In the genomic region with DNA sequence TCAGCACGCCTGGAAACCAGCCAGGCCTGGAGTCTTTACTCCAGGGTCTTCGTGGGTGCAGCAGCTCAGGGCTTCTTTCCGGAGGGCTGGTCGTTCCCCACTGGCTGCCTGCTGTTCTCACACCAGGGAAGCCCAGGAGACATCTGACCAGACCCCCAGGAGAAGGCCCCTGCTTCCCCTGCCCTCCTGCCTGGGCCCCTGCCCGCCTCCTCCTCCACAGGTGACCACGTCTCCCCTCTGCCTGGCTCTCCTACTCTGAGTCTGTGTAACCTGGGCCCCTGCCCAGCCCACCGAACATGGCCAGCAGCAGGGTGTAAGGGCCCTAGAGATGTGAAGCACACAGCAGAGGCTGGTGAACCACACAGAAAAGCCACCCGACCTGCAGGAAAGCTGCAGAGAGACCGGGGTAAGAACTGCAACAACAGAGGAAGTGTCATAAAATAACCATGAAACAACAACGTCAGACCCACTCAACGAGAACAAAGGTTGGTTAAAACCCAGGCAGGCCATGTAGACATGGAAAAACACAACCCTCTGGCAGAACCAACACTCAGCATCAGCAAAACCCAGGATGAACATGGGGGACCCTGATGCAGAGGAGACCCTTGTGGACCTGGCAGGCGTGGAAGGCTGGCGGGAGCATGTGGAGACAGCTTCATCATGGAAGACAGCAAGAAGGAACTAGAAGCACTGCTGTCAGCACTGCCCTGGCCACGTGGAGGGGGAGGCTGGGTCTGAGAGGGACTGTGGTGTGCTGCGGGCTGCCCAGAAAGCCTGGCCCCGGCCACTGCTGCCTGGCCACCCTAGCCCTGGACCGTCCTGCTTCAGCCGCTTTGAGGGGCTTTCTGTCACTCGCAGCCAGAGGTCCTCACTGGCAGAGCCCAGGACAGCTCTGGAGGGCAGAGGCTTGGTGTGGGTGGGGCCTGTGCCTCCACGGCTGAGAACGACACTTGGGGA, we compare ENCODE assay signal across 37 cellular contexts. TPM values are rescaled to one million over a fixed set of nuclear protein-coding genes. Genes with fewer than 3 reads are reported as not detected.
DNase-seq lines count a peak whose midpoint lies in the region; ATAC-seq and TF ChIP-seq lines count a peak whose summit lies in the region.
"Had no signal": no experiment of that assay in that cellular context is flagged by ENCODE, and none has a peak within 500 bp of the region (broad histone marks: within the 10 kb centered on the region; RNA-seq: fewer than 3 reads in every experiment).

No MANE protein-coding gene starts in this region.

- POLR2A ChIA-PET in activated CD4-positive, alpha-beta memory T cell treated with anti-CD3 and anti-CD28 coated beads, Interleukin-2, amount 10 ng/mL, durations not matched to agents 7 days and 5 days (lab: Charles Lee), result no interaction called here
- POLR2A ChIA-PET in activated CD4-positive, alpha-beta memory T cell treated with anti-CD3 and anti-CD28 coated beads for 36 hours (lab: Charles Lee), result no interaction called here
- POLR2A ChIA-PET in PC-3 (lab: Charles Lee; ENCODE audit: unreplicated experiment), result no interaction called here
- POLR2A ChIA-PET in naive thymus-derived CD8-positive, alpha-beta T cell (lab: Charles Lee), result interaction anchor here (0.6 to 1.4 kb wide), 2 partner anchors 21 to 26 kb away, joined by 3 to 4 read pairs; partner anchors contain the start of gene ZXDC

- H4K20me1 ChIP-seq in DND-41 (ENCODE audit: insufficient read depth, low read length), result 0 out of 2 replicates have a peak, but pooled peaks cover 4% of the 10 kb centered on the region
- no peaks in the 10 kb centered on the region for H4K20me1 ChIP-seq in PC-3 (ENCODE audit: low read length)

- no peaks in the 10 kb centered on the region for H3F3A ChIP-seq in PC-3 (ENCODE audit: low read length, unreplicated experiment)

- TF ChIP-seq CTCF in DND-41 (IDR thresholded peaks at IDR 0.05; ENCODE audit: borderline replicate concordance, extremely low read depth, low read length, poor library complexity, severe bottlenecking), result no peak
- no peak for TF ChIP-seq CTCF in PC-3 (conservative IDR thresholded peaks at IDR 0.05; ENCODE audit: low read depth, low read length)
- TF ChIP-seq CTCF in tibial artery (IDR thresholded peaks at IDR 0.05), result no peak

- intact Hi-C loops in activated CD4-positive, alpha-beta memory T cell treated with anti-CD3 and anti-CD28 coated beads for 36 hours (cut with micrococcal nuclease), result no loop called here
- intact Hi-C loops in PC-3 (cut with micrococcal nuclease) (no loop called here), tibial artery (cut with DNase I; ENCODE audit: low total_unique reads) (no loop called here)

- H3K27ac Mint-ChIP-seq in activated CD4-positive, alpha-beta memory T cell treated with anti-CD3 and anti-CD28 coated beads, Interleukin-2, amount 10 ng/mL, durations not matched to agents 7 days and 5 days, result peak overlapping the region; percentile 44
- no peak overlapping the region for H3K27ac Mint-ChIP-seq in activated CD4-positive, alpha-beta memory T cell treated with anti-CD3 and anti-CD28 coated beads for 36 hours
- peak overlapping the region in 9 of 10 donors; percentile 49 to 97 (median 90) for H3K27ac Mint-ChIP-seq in naive thymus-derived CD8-positive, alpha-beta T cell
- H3K27ac Mint-ChIP-seq: endodermal cell; stimulated activated effector memory CD8-positive, alpha-beta T cell treated with anti-CD3 and anti-CD28 coated beads, Interleukin-12 subunit alpha, Interleukin-12 subunit beta, amount 100 ng/mL, for 72 hours had no signal

- H2AFZ ChIP-seq in DND-41 (ENCODE audit: low read depth, low read length) (no peak overlapping the region), PC-3 (ENCODE audit: low read length) (no peak overlapping the region)
- H2AFZ ChIP-seq: hepatocyte had no signal

- H3K9me2 ChIP-seq in PC-3 (replicated peaks; ENCODE audit: low read length), result no peaks in the 10 kb centered on the region

- no peak overlapping the region for H3K4me3 Mint-ChIP-seq in activated CD4-positive, alpha-beta memory T cell treated with anti-CD3 and anti-CD28 coated beads, Interleukin-2, amount 10 ng/mL, durations not matched to agents 7 days and 5 days
- H3K4me3 Mint-ChIP-seq in activated CD4-positive, alpha-beta memory T cell treated with anti-CD3 and anti-CD28 coated beads for 36 hours, result no peak overlapping the region
- peak overlapping the region in 6 of 10 donors; percentile 52 to 83 (median 73) for H3K4me3 Mint-ChIP-seq in naive thymus-derived CD8-positive, alpha-beta T cell
- H3K4me3 Mint-ChIP-seq: endodermal cell; stimulated activated effector memory CD8-positive, alpha-beta T cell treated with anti-CD3 and anti-CD28 coated beads, Interleukin-12 subunit alpha, Interleukin-12 subunit beta, amount 100 ng/mL, for 72 hours had no signal

- CTCF ChIA-PET in activated CD4-positive, alpha-beta memory T cell treated with anti-CD3 and anti-CD28 coated beads, Interleukin-2, amount 10 ng/mL, durations not matched to agents 7 days and 5 days (lab: Charles Lee), result no interaction called here
- CTCF ChIA-PET in activated CD4-positive, alpha-beta memory T cell treated with anti-CD3 and anti-CD28 coated beads for 36 hours (lab: Charles Lee), result no interaction called here
- CTCF ChIA-PET in PC-3 (lab: Charles Lee), result no interaction called here

- H3K9me3 Mint-ChIP-seq in activated CD4-positive, alpha-beta memory T cell treated with anti-CD3 and anti-CD28 coated beads, Interleukin-2, amount 10 ng/mL, durations not matched to agents 7 days and 5 days, result no peaks in the 10 kb centered on the region
- no peaks in the 10 kb centered on the region for H3K9me3 Mint-ChIP-seq in activated CD4-positive, alpha-beta memory T cell treated with anti-CD3 and anti-CD28 coated beads for 36 hours
- no peaks in the 10 kb centered on the region for H3K9me3 Mint-ChIP-seq in naive thymus-derived CD8-positive, alpha-beta T cell
- H3K9me3 Mint-ChIP-seq: endodermal cell; stimulated activated effector memory CD8-positive, alpha-beta T cell treated with anti-CD3 and anti-CD28 coated beads, Interleukin-12 subunit alpha, Interleukin-12 subunit beta, amount 100 ng/mL, for 72 hours had no signal

- no TSS peak for BruUV-seq in PC-3 (replicated peaks; lab: Mats Ljungman, UMichigan)

- H3K27me3 Mint-ChIP-seq in activated CD4-positive, alpha-beta memory T cell treated with anti-CD3 and anti-CD28 coated beads, Interleukin-2, amount 10 ng/mL, durations not matched to agents 7 days and 5 days, result no peaks in the 10 kb centered on the region
- no peaks in the 10 kb centered on the region for H3K27me3 Mint-ChIP-seq in activated CD4-positive, alpha-beta memory T cell treated with anti-CD3 and anti-CD28 coated beads for 36 hours
- no peaks in the 10 kb centered on the region for H3K27me3 Mint-ChIP-seq in naive thymus-derived CD8-positive, alpha-beta T cell

- H3K9me3 ChIP-seq in DND-41 (ENCODE audit: insufficient read depth, low read length, severe bottlenecking), result no peaks in the 10 kb centered on the region
- H3K9me3 ChIP-seq in PC-3 (ENCODE audit: low read length), result no peaks in the 10 kb centered on the region
- H3K9me3 ChIP-seq in tibial artery, result no peaks in the 10 kb centered on the region
- H3K9me3 ChIP-seq: A549, esophagus muscularis mucosa, ovary, right atrium auricular region, suprapubic skin, vagina had no signal

- H3K36me3 ChIP-seq in DND-41 (ENCODE audit: insufficient read depth, low read length), result no peaks in the 10 kb centered on the region
- no peaks in the 10 kb centered on the region for H3K36me3 ChIP-seq in PC-3 (ENCODE audit: low read depth, low read length)
- H3K36me3 ChIP-seq in tibial artery, result no peaks in the 10 kb centered on the region
- H3K36me3 ChIP-seq: cardiac muscle cell, esophagus muscularis mucosa, ovary, right atrium auricular region, suprapubic skin, vagina, WERI-Rb-1 had no signal

- no peak for DNase-seq in activated CD4-positive, alpha-beta memory T cell treated with anti-CD3 and anti-CD28 coated beads, Interleukin-2, amount 10 ng/mL, durations not matched to agents 7 days and 5 days
- DNase-seq in activated CD4-positive, alpha-beta memory T cell treated with anti-CD3 and anti-CD28 coated beads for 36 hours, result no peak
- peak; percentile 35 for DNase-seq in DND-41
- peak; percentile 22 for DNase-seq in PC-3
- DNase-seq in naive thymus-derived CD8-positive, alpha-beta T cell, result peak in 3 of 10 donors; percentile 50 to 68 (median 53)
- DNase-seq in NCI-H82 (lab: John Stamatoyannopoulos, UW), result no peak
- no peak for DNase-seq in tibial artery
- no peak for DNase-seq in NCI-H2107 treated with DMSO at 0.1 percent for 48 hours (lab: John Stamatoyannopoulos, UW; ENCODE audit: unreplicated experiment)
- DNase-seq: activated CD4-positive, alpha-beta T cell treated with anti-CD3 and anti-CD28 coated beads, Interleukin-2, amount 50 U/mL, for 4 hours; activated naive CD4-positive, alpha-beta T cell treated with Interleukin-2 at 50 U/mL for 16 hours; activated T-cell treated with anti-CD3 and anti-CD28 coated beads, Interleukin-2, amount 50 U/mL, for 1 hour; anterior cingulate cortex; cortex of kidney; DMS53; endodermal cell; foreskin melanocyte; H7; mesenchymal stem cell; NCI-H1417 treated with DMSO at 0.1 percent for 48 hours; NCI-H2081 treated with DMSO at 0.1 percent for 48 hours; NCI-H524; NK-92 treated with Interleukin-12 subunit alpha and Interleukin-12 subunit beta, amount 100 ng/mL, for 24 hours; ovary; stimulated activated CD4-positive, alpha-beta T cell treated with anti-CD3 and anti-CD28 coated beads, Interleukin-2, amount 100 ng/mL, for 48 hours; WERI-Rb-1 had no signal

- H3K27me3 ChIP-seq in DND-41 (ENCODE audit: insufficient read depth, low read length, poor library complexity), result peaks cover 3% of the 10 kb centered on the region
- H3K27me3 ChIP-seq in PC-3 (ENCODE audit: low read length), result no peaks in the 10 kb centered on the region
- H3K27me3 ChIP-seq in tibial artery, result no peaks in the 10 kb centered on the region
- H3K27me3 ChIP-seq: cardiac muscle cell, esophagus muscularis mucosa, hepatocyte, ovary, right atrium auricular region, suprapubic skin, vagina had no signal

- ATAC-seq in DND-41 (ENCODE audit: insufficient read depth, low read depth), result peak; percentile 18; the same call in 1 of the 3 replicates
- ATAC-seq in PC-3, result no peak; the same call in 1 of the 2 replicates
- peak in 1 of 2 donors; percentile 76 for ATAC-seq in naive thymus-derived CD8-positive, alpha-beta T cell
- ATAC-seq: A549; left lobe of liver; Panc1; stimulated activated effector memory CD8-positive, alpha-beta T cell treated with anti-CD3 and anti-CD28 coated beads, Interleukin-12 subunit alpha, Interleukin-12 subunit beta, amount 100 ng/mL, for 72 hours had no signal

- no peaks in the 10 kb centered on the region for H3K36me3 Mint-ChIP-seq in activated CD4-positive, alpha-beta memory T cell treated with anti-CD3 and anti-CD28 coated beads, Interleukin-2, amount 10 ng/mL, durations not matched to agents 7 days and 5 days (ENCODE audit: low read depth)
- H3K36me3 Mint-ChIP-seq in activated CD4-positive, alpha-beta memory T cell treated with anti-CD3 and anti-CD28 coated beads for 36 hours, result no peaks in the 10 kb centered on the region
- H3K36me3 Mint-ChIP-seq in naive thymus-derived CD8-positive, alpha-beta T cell, result no peaks in the 10 kb centered on the region
- H3K36me3 Mint-ChIP-seq: stimulated activated effector memory CD8-positive, alpha-beta T cell treated with anti-CD3 and anti-CD28 coated beads, Interleukin-12 subunit alpha, Interleukin-12 subunit beta, amount 100 ng/mL, for 72 hours had no signal

- peaks cover 71% of the 10 kb centered on the region for H3K4me1 ChIP-seq in DND-41 (ENCODE audit: insufficient read depth, low read length)
- no peaks in the 10 kb centered on the region; the same call in 1 of the 2 replicates for H3K4me1 ChIP-seq in PC-3 (ENCODE audit: insufficient read depth, low read length)
- H3K4me1 ChIP-seq in tibial artery, result no peaks in the 10 kb centered on the region
- H3K4me1 ChIP-seq: A549, right atrium auricular region, suprapubic skin had no signal

- peak overlapping the region; percentile 62 for H3K27ac ChIP-seq in DND-41 (ENCODE audit: low read length)
- H3K27ac ChIP-seq in PC-3 (ENCODE audit: low read length), result no peak overlapping the region
- H3K27ac ChIP-seq in tibial artery, result no peak overlapping the region
- H3K27ac ChIP-seq: A549, cardiac muscle cell, esophagus muscularis mucosa, hepatocyte, KMS-11, ovary, right atrium auricular region, suprapubic skin, vagina, WERI-Rb-1 had no signal

- H3K9ac ChIP-seq in DND-41 (ENCODE audit: low read depth, low read length) (no peak overlapping the region; the same call in 1 of the 2 replicates), PC-3 (ENCODE audit: low read length) (no peak overlapping the region)
- H3K9ac ChIP-seq: KMS-11 had no signal

- H3K4me3 ChIP-seq in DND-41 (ENCODE audit: low read depth in 1 of 2, low read length in 2 of 2) (no peak overlapping the region), PC-3 (ENCODE audit: low read length) (no peak overlapping the region), tibial artery (no peak overlapping the region)
- H3K4me3 ChIP-seq: A549, cardiac muscle cell, esophagus muscularis mucosa, hepatocyte, ovary, right atrium auricular region, suprapubic skin, vagina had no signal

- H3K79me2 ChIP-seq in DND-41 (ENCODE audit: insufficient read depth, low read length), result no peaks in the 10 kb centered on the region
- H3K79me2 ChIP-seq in PC-3 (ENCODE audit: low read length), result no peaks in the 10 kb centered on the region
- H3K79me2 ChIP-seq: hepatocyte had no signal

- H3K4me2 ChIP-seq in DND-41 (ENCODE audit: insufficient read depth, low read length) (no peak overlapping the region), PC-3 (ENCODE audit: low read length) (no peak overlapping the region)
- H3K4me2 ChIP-seq: A549, hepatocyte, KMS-11 had no signal

- peaks cover 8% of the 10 kb centered on the region for H3K4me1 Mint-ChIP-seq in activated CD4-positive, alpha-beta memory T cell treated with anti-CD3 and anti-CD28 coated beads, Interleukin-2, amount 10 ng/mL, durations not matched to agents 7 days and 5 days
- H3K4me1 Mint-ChIP-seq in activated CD4-positive, alpha-beta memory T cell treated with anti-CD3 and anti-CD28 coated beads for 36 hours (ENCODE audit: low read depth), result peaks cover 3% of the 10 kb centered on the region
- H3K4me1 Mint-ChIP-seq in naive thymus-derived CD8-positive, alpha-beta T cell, result peaks cover 9 to 28% (median 14%) of the 10 kb centered on the region in 4 donors
- H3K4me1 Mint-ChIP-seq: stimulated activated effector memory CD8-positive, alpha-beta T cell treated with anti-CD3 and anti-CD28 coated beads, Interleukin-12 subunit alpha, Interleukin-12 subunit beta, amount 100 ng/mL, for 72 hours had no signal

RNA-seq across cellular contexts. Expression of gene UROC1, which starts 20.4 kb away (rescaled TPM):
- total RNA-seq in activated CD4-positive, alpha-beta memory T cell treated with anti-CD3 and anti-CD28 coated beads, Interleukin-2, amount 10 ng/mL, durations not matched to agents 7 days and 5 days, result not detected
- not detected for total RNA-seq in activated CD4-positive, alpha-beta memory T cell treated with anti-CD3 and anti-CD28 coated beads for 36 hours
- total RNA-seq in PC-3 (2014; rRNA removed), result not detected in 2 replicates
- total RNA-seq in naive thymus-derived CD8-positive, alpha-beta T cell, result under 1 TPM; 0.10 to 0.11 TPM
- under 1 TPM; 0.07 to 0.67 (median 0.21) TPM for polyA plus RNA-seq in naive thymus-derived CD8-positive, alpha-beta T cell
- total RNA-seq: cardiac muscle cell, endodermal cell, esophagus muscularis mucosa, H7, right atrium auricular region, suprapubic skin, vagina had no signal
- polyA plus RNA-seq: A549, cardiac muscle cell had no signal

RNA-seq across cellular contexts. Expression of gene ZXDC, which starts 21.5 kb away (rescaled TPM):
- total RNA-seq in activated CD4-positive, alpha-beta memory T cell treated with anti-CD3 and anti-CD28 coated beads, Interleukin-2, amount 10 ng/mL, durations not matched to agents 7 days and 5 days, result 10 to 100 TPM; 23.8 to 23.9 TPM
- 10 to 100 TPM; 18.2 to 19.1 TPM for total RNA-seq in activated CD4-positive, alpha-beta memory T cell treated with anti-CD3 and anti-CD28 coated beads for 36 hours
- 15.4 and 18.7 TPM in 2 replicates for total RNA-seq in PC-3 (2014; rRNA removed)
- total RNA-seq in naive thymus-derived CD8-positive, alpha-beta T cell, result 10 to 100 TPM; 54.9 to 61.0 TPM
- 10 to 100 TPM; 11.4 to 27.0 (median 18.3) TPM for polyA plus RNA-seq in naive thymus-derived CD8-positive, alpha-beta T cell

RNA-seq across cellular contexts. Expression of gene CHST13, which starts 26.8 kb away (rescaled TPM):
- total RNA-seq in activated CD4-positive, alpha-beta memory T cell treated with anti-CD3 and anti-CD28 coated beads, Interleukin-2, amount 10 ng/mL, durations not matched to agents 7 days and 5 days, result not detected
- total RNA-seq in activated CD4-positive, alpha-beta memory T cell treated with anti-CD3 and anti-CD28 coated beads for 36 hours, result not detected
- not detected in 2 replicates for total RNA-seq in PC-3 (2014; rRNA removed)
- total RNA-seq in naive thymus-derived CD8-positive, alpha-beta T cell, result not detected
- under 1 TPM in 1 of 3 donors, not detected in 2; 0.14 TPM for polyA plus RNA-seq in naive thymus-derived CD8-positive, alpha-beta T cell
- total RNA-seq: HT1080, suprapubic skin had no signal

Comparison
In these comparisons a context has a peak if more than half of its experiments do, and no peak if none do; other contexts are left out.
1. DNase-seq: peak in DND-41 (single experiment) and PC-3 (single experiment); none in activated CD4-positive, alpha-beta memory T cell treated with anti-CD3 and anti-CD28 coated beads, Interleukin-2, amount 10 ng/mL, durations not matched to agents 7 days and 5 days (single experiment), activated CD4-positive, alpha-beta memory T cell treated with anti-CD3 and anti-CD28 coated beads for 36 hours (single experiment), NCI-H82 (single experiment), tibial artery (0 of 2) and NCI-H2107 treated with DMSO at 0.1 percent for 48 hours (single experiment).
2. H3K4me3 Mint-ChIP-seq: peak in naive thymus-derived CD8-positive, alpha-beta T cell (6 of 10); none in activated CD4-positive, alpha-beta memory T cell treated with anti-CD3 and anti-CD28 coated beads, Interleukin-2, amount 10 ng/mL, durations not matched to agents 7 days and 5 days (single experiment) and activated CD4-positive, alpha-beta memory T cell treated with anti-CD3 and anti-CD28 coated beads for 36 hours (single experiment).